21 cellular contexts compared by ENCODE assay signal in genomic region chr16:82182237-82183003, GRCh38. TPM values are rescaled to one million over a fixed set of nuclear protein-coding genes. Genes with fewer than 3 reads are reported as not detected.
DNase-seq lines count a peak whose midpoint lies in the region; TF ChIP-seq lines count a peak whose summit lies in the region.
"Had no signal": no experiment of that assay in that cellular context is flagged by ENCODE, and none has a peak within 500 bp of the region (broad histone marks: within the 10 kb centered on the region; RNA-seq: fewer than 3 reads in every experiment).

No MANE protein-coding gene starts in this region.

- DNase-seq in SHP77 treated with DMSO at 0.1 percent for 48 hours (lab: John Stamatoyannopoulos, UW) (peak; percentile 33), SHP77 (lab: John Stamatoyannopoulos, UW) (no peak), NCI-H774 (lab: John Stamatoyannopoulos, UW) (peak; percentile 15), fibroblast of villous mesenchyme (ENCODE audit: low read depth) (peak; percentile 48), uterus (no peak), SIG-M5 (lab: John Stamatoyannopoulos, UW) (no peak), HEK293T (ENCODE audit: extremely low spot score) (no peak), NCI-H1105 (lab: John Stamatoyannopoulos, UW) (no peak)
- DNase-seq: CD4-positive, alpha-beta memory T cell; COR-L47; DMS79 treated with DMSO at 0.1 percent for 48 hours; GF-D8; H7; HFFc6; IMR-90; KG1; MG63; Right ventricle myocardium superior; RPMI8226 had no signal

- CTCF ChIA-PET in HEK293T (lab: Yijun Ruan, JAX): no interaction called here

- H3K4me3 ChIP-seq in fibroblast of villous mesenchyme (ENCODE audit: low read depth, low read length) (no peak overlapping the region), uterus (no peak overlapping the region)
- H3K4me3 ChIP-seq: BLaER1 treated with 17β-estradiol and CSF1 and Interleukin-3, amounts not matched to agents 10 nM and 100 nM; MG63; SK-N-MC had no signal

- POLR2A ChIA-PET in HEK293T (lab: Yijun Ruan, JAX): interaction anchor here (3.9 kb wide), 1 partner anchor 13 kb away, joined by 21 read pairs; the partner anchor contains the start of gene MPHOSPH6

- no peaks in the 10 kb centered on the region for H3K27me3 ChIP-seq in uterus
- H3K27me3 ChIP-seq: BLaER1 treated with 17β-estradiol and CSF1 and Interleukin-3, amounts not matched to agents 10 nM and 100 nM; MG63 had no signal

- no peaks in the 10 kb centered on the region for H3K9me3 ChIP-seq in uterus
- H3K9me3 ChIP-seq: BLaER1 treated with 17β-estradiol and CSF1 and Interleukin-3, amounts not matched to agents 10 nM and 100 nM; MG63 had no signal

- intact Hi-C loops in uterus (cut with DNase I; ENCODE audit: low total_unique reads): no loop called here

- no peaks in the 10 kb centered on the region for H3K36me3 ChIP-seq in uterus
- H3K36me3 ChIP-seq: BLaER1 treated with 17β-estradiol and CSF1 and Interleukin-3, amounts not matched to agents 10 nM and 100 nM; MG63 had no signal

- peak overlapping the region; percentile 17 to 54 for H3K27ac ChIP-seq in uterus
- H3K27ac ChIP-seq: SK-N-MC had no signal

- no peaks in the 10 kb centered on the region for H3K4me1 ChIP-seq in uterus

- TF ChIP-seq CTCF in fibroblast of villous mesenchyme (IDR thresholded peaks at IDR 0.05; ENCODE audit: insufficient read depth, low read depth, low read length): no peak
- no peak for TF ChIP-seq CTCF in uterus (IDR thresholded peaks at IDR 0.05)

- no peak for TF ChIP-seq POLR2A in uterus (IDR thresholded peaks at IDR 0.05)

TF ChIP-seq in HEK293T, 16 proteins besides CTCF, POLR2A, EP300 and RAD21:
- TF ChIP-seq, protein P1, sequence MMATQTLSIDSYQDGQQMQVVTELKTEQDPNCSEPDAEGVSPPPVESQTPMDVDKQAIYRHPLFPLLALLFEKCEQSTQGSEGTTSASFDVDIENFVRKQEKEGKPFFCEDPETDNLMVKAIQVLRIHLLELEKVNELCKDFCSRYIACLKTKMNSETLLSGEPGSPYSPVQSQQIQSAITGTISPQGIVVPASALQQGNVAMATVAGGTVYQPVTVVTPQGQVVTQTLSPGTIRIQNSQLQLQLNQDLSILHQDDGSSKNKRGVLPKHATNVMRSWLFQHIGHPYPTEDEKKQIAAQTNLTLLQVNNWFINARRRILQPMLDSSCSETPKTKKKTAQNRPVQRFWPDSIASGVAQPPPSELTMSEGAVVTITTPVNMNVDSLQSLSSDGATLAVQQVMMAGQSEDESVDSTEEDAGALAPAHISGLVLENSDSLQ (IDR thresholded peaks at IDR 0.05): no peak
- TF ChIP-seq BHLHE40 (IDR thresholded peaks at IDR 0.05; ENCODE audit: borderline replicate concordance) (no peak), CTBP1 (IDR thresholded peaks at IDR 0.05; ENCODE audit: borderline replicate concordance) (no peak), ZNF384 (IDR thresholded peaks at IDR 0.05) (no peak), ARNT (IDR thresholded peaks at IDR 0.05) (no peak), L3MBTL2 (conservative IDR thresholded peaks at IDR 0.05) (no peak)

RNA-seq across cellular contexts. Expression of gene MPHOSPH6, which starts 12.4 kb away (rescaled TPM):
- total RNA-seq in fibroblast of villous mesenchyme: 32.9 and 38.4 TPM in 2 replicates
- total RNA-seq in uterus: 10 to 100 TPM; 18.4 to 55.6 (median 29.8) TPM

Comparison
In these comparisons a context has a peak if more than half of its experiments do, and no peak if none do; other contexts are left out.
1. DNase-seq: peak in SHP77 treated with DMSO at 0.1 percent for 48 hours (single experiment), NCI-H774 (single experiment) and fibroblast of villous mesenchyme (single experiment); none in SHP77 (0 of 2), uterus (0 of 2), SIG-M5 (single experiment), HEK293T (single experiment) and NCI-H1105 (single experiment).